8 cellular contexts compared by ENCODE assay signal in the genomic region with DNA sequence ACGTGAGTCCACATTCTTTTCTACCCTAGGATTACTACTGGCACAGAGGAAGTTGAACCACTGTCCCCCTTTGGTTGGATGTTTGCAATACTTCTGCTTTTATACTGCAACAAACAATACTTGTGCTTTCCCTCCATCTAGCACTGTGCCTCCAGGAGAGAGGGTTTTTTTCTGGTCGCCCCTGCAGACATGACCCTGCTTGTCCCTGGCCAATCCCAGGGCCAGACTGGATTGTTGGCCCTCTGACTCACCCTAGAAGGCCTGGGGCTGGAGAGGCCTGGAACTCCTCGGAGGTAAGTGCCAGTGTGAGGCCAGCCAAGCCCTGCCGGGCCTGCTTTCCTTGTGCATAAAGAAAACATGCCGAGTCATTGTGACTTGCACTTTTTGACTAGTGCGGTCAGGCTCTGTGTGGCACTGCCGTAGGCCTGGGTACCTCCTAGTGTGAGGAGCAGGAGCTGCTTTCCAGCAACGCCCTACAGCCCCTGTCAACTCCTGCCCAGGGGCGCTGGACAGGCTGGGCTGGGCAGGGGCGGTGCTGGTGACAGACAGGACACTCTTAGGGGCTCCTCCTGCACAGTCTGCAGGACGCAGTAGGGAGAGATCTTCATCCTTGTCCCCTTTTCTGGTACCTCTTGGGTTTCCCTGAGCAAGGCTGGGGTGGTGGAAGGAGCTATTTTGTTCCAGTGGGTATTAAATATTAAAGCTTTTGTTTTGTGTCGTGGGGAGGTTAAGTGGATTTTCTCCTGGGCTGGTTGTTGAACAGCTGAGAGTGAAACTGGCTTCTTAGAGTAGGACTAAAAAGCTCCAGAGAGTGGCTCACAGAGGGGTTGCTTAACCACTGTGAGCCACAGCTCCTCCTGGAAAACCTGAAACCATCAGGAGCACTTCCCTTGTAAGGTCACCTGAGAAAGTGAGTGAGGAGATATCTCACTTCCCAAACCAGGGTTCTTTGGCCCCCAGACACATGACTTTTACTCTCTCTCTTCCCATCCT. TPM values are rescaled to one million over a fixed set of nuclear protein-coding genes. Genes with fewer than 3 reads are reported as not detected.
DNase-seq lines count a peak whose midpoint lies in the region; ATAC-seq and TF ChIP-seq lines count a peak whose summit lies in the region.

No MANE protein-coding gene starts in this region.

- no peaks in the 10 kb centered on the region for H3K36me3 Mint-ChIP-seq in IgD-negative memory B cell

- H3K9me3 Mint-ChIP-seq in IgD-negative memory B cell, result no peaks in the 10 kb centered on the region

- H3K36me3 ChIP-seq in RWPE2 (ENCODE audit: low read depth) (no peaks in the 10 kb centered on the region), kidney epithelial cell (ENCODE audit: control insufficient read depth, insufficient read depth, low read length) (no peaks in the 10 kb centered on the region), smooth muscle cell (ENCODE audit: low read depth) (no peaks in the 10 kb centered on the region)

- ATAC-seq in GM18907 (IDR thresholded peaks at IDR 0.05; ENCODE audit: unreplicated experiment) (peak; percentile 76), RWPE2 (ENCODE audit: low read depth) (peak; percentile 98)

- no peaks in the 10 kb centered on the region for H4K20me1 ChIP-seq in smooth muscle cell (ENCODE audit: low read depth)

- H3K4me3 ChIP-seq in AG10803 (ENCODE audit: low read length), result no peak overlapping the region
- no peak overlapping the region for H3K4me3 ChIP-seq in RWPE2 (ENCODE audit: severe bottlenecking)
- no peak overlapping the region for H3K4me3 ChIP-seq in kidney epithelial cell (ENCODE audit: low read depth, low read length)
- no peak overlapping the region for H3K4me3 ChIP-seq in smooth muscle cell

- H3K4me1 Mint-ChIP-seq in IgD-negative memory B cell, result peaks cover 0 to 2% (median 0%) of the 10 kb centered on the region in 3 donors

- H3K27ac Mint-ChIP-seq in IgD-negative memory B cell, result peak overlapping the region in 2 of 3 donors; percentile 16 to 44

- no peaks in the 10 kb centered on the region for H3K27me3 Mint-ChIP-seq in IgD-negative memory B cell

- no peak for TF ChIP-seq CTCF in AG10803 (conservative IDR thresholded peaks at IDR 0.05; ENCODE audit: low read length)
- TF ChIP-seq CTCF in RWPE2 (IDR thresholded peaks at IDR 0.05; ENCODE audit: poor library complexity, severe bottlenecking), result peak; percentile 21
- peak; percentile 16 for TF ChIP-seq CTCF in kidney epithelial cell (IDR thresholded peaks at IDR 0.05; ENCODE audit: insufficient read depth, low read length, poor library complexity, severe bottlenecking)
- no peak for TF ChIP-seq CTCF in smooth muscle cell (IDR thresholded peaks at IDR 0.05; ENCODE audit: borderline replicate concordance, insufficient read depth, poor library complexity, severe bottlenecking)

- H3K79me2 ChIP-seq in smooth muscle cell (ENCODE audit: low read depth), result no peaks in the 10 kb centered on the region

- H3K4me3 Mint-ChIP-seq in IgD-negative memory B cell, result no peak overlapping the region

- H3K4me1 ChIP-seq in RWPE2 (ENCODE audit: insufficient read depth, poor library complexity, severe bottlenecking) (peaks cover 19% of the 10 kb centered on the region), smooth muscle cell (ENCODE audit: low read depth) (peaks cover 20% of the 10 kb centered on the region)

- peak overlapping the region; percentile 87 for H3K27ac ChIP-seq in RWPE2 (ENCODE audit: poor library complexity, severe bottlenecking)
- H3K27ac ChIP-seq in smooth muscle cell (ENCODE audit: low read depth), result peak overlapping the region; percentile 95

- H3K9me3 ChIP-seq in RWPE2 (ENCODE audit: severe bottlenecking), result no peaks in the 10 kb centered on the region
- no peaks in the 10 kb centered on the region for H3K9me3 ChIP-seq in smooth muscle cell (replicated peaks; ENCODE audit: low read depth)

- WGBS in smooth muscle cell (ENCODE audit: low lambda C conversion rate), result 13% methylated on average over 12 of the region's 12 CpGs

- H3F3A ChIP-seq in smooth muscle cell (ENCODE audit: low read depth), result peaks cover 17% of the 10 kb centered on the region

- no peak overlapping the region for H2AFZ ChIP-seq in smooth muscle cell (ENCODE audit: low read depth)

- H3K4me2 ChIP-seq in smooth muscle cell, result peak overlapping the region; percentile 47

- H3K27me3 ChIP-seq in RWPE2 (ENCODE audit: insufficient read depth, poor library complexity, severe bottlenecking) (no peaks in the 10 kb centered on the region), kidney epithelial cell (ENCODE audit: control insufficient read depth, insufficient read depth, low read length) (no peaks in the 10 kb centered on the region), smooth muscle cell (ENCODE audit: low read depth) (no peaks in the 10 kb centered on the region)

- peak overlapping the region; percentile 69 for H3K9ac ChIP-seq in smooth muscle cell (ENCODE audit: low read depth)

- DNase-seq in AG10803 (ENCODE audit: low read depth) (peak; percentile 99), RWPE2 (ENCODE audit: low spot score) (peak; percentile 98), cerebellum (ENCODE audit: low spot score) (peak; percentile 41), kidney epithelial cell (ENCODE audit: low read depth) (peak; percentile 94), smooth muscle cell (lab: John Stamatoyannopoulos, UW; ENCODE audit: unreplicated experiment) (peak; percentile 48)
- no peak for DNase-seq in stimulated activated naive CD4-positive, alpha-beta T cell treated with Interleukin-2 at 50 U/mL for 16 hours (lab: John Stamatoyannopoulos, UW)

RNA-seq across cellular contexts. Expression of gene TKT, which starts 14.4 kb away (rescaled TPM):
- 102 TPM for polyA plus RNA-seq in IgD-negative memory B cell
- total RNA-seq in cerebellum, result 71.4 TPM
- total RNA-seq in kidney epithelial cell, result 368 and 373 TPM in 2 replicates
- 106 and 138 TPM in 2 replicates for total RNA-seq in smooth muscle cell
- polyA plus RNA-seq in smooth muscle cell, result 124 and 144 TPM in 2 replicates

Comparison
In these comparisons a context has a peak if more than half of its experiments do, and no peak if none do; other contexts are left out.
1. CTCF ChIP-seq: peak in RWPE2 (single experiment) and kidney epithelial cell (single experiment); none in AG10803 (single experiment) and smooth muscle cell (single experiment).